Comparison of ENCODE assay signal across 17 cellular contexts in genomic region chr6:43848992-43849391, GRCh38.
DNase-seq lines count a peak whose midpoint lies in the region; ATAC-seq, FAIRE-seq and TF ChIP-seq lines count a peak whose summit lies in the region.
"Had no signal": no experiment of that assay in that cellular context is flagged by ENCODE, and none has a peak within 500 bp of the region (broad histone marks: within the 10 kb centered on the region; RNA-seq: fewer than 3 reads in every experiment).

No MANE protein-coding gene starts in this region.

- H3K4me1 ChIP-seq in kidney (ENCODE audit: control insufficient read depth in 1 of 2, insufficient read depth in 1 of 2, low read depth in 1 of 2, low read length in 2 of 2) (no peaks in the 10 kb centered on the region), pancreas (no peaks in the 10 kb centered on the region), Caco-2 (peaks cover 52% of the 10 kb centered on the region)

- H3K27me3 ChIP-seq in pancreas (no peaks in the 10 kb centered on the region), Caco-2 (replicated peaks; ENCODE audit: control insufficient read depth, insufficient read depth, low read length) (no peaks in the 10 kb centered on the region)
- H3K27me3 ChIP-seq: BLaER1 had no signal

- peak overlapping the region; percentile 72; the same call in 1 of the 2 replicates for H3K27ac ChIP-seq in VCaP
- H3K27ac ChIP-seq in kidney (ENCODE audit: low read depth in 2 of 2, low read length in 2 of 2), result no peak overlapping the region
- H3K27ac ChIP-seq in pancreas, result peak overlapping the region in 1 of 4 donors; percentile 5
- H3K27ac ChIP-seq: BLaER1 had no signal

- H3K9ac ChIP-seq in kidney (ENCODE audit: low read length in 2 of 2), result no peak overlapping the region
- H3K9ac ChIP-seq: BLaER1 had no signal

- no peaks in the 10 kb centered on the region for H3K36me3 ChIP-seq in kidney (ENCODE audit: control insufficient read depth in 1 of 2, insufficient read depth in 2 of 2, low read length in 2 of 2)
- no peaks in the 10 kb centered on the region for H3K36me3 ChIP-seq in pancreas
- H3K36me3 ChIP-seq in Caco-2 (ENCODE audit: control insufficient read depth, insufficient read depth, low read length), result no peaks in the 10 kb centered on the region
- H3K36me3 ChIP-seq: BLaER1 had no signal

- POLR2A ChIA-PET in Caco-2 (lab: Charles Lee), result interaction anchor here (0.6 kb wide), 1 partner anchor 12 kb away, joined by 3 read pairs; no protein-coding TSS in a partner anchor

- H3K9me3 ChIP-seq in kidney (ENCODE audit: control insufficient read depth in 1 of 2, low read length in 2 of 2) (no peaks in the 10 kb centered on the region), pancreas (no peaks in the 10 kb centered on the region), Caco-2 (no peaks in the 10 kb centered on the region)
- H3K9me3 ChIP-seq: BLaER1 had no signal

- H3K36me3 Mint-ChIP-seq in CD14-positive monocyte (no peaks in the 10 kb centered on the region), Caco-2 (ENCODE audit: insufficient read depth, unreplicated experiment) (peaks cover 8% of the 10 kb centered on the region)
- H3K36me3 Mint-ChIP-seq: CD4-positive, CD25-positive, alpha-beta regulatory T cell had no signal

- no peak overlapping the region for H3K4me3 ChIP-seq in kidney (ENCODE audit: low read length in 2 of 2)
- H3K4me3 ChIP-seq in pancreas, result no peak overlapping the region
- no peak overlapping the region for H3K4me3 ChIP-seq in Caco-2 (ENCODE audit: low read depth, low read length)
- H3K4me3 ChIP-seq: BLaER1, GM12878, GM23338 had no signal

- H3K27me3 Mint-ChIP-seq in CD14-positive monocyte (ENCODE audit: low read depth in 3 of 3), result peaks cover 4 to 9% (median 4%) of the 10 kb centered on the region in 3 donors
- H3K27me3 Mint-ChIP-seq in Caco-2 (ENCODE audit: insufficient read depth, unreplicated experiment), result no peaks in the 10 kb centered on the region

- H3K4me3 Mint-ChIP-seq in CD14-positive monocyte, result no peak overlapping the region
- H3K4me3 Mint-ChIP-seq in Caco-2 (ENCODE audit: unreplicated experiment), result no peak overlapping the region
- H3K4me3 Mint-ChIP-seq: CD4-positive, CD25-positive, alpha-beta regulatory T cell; GM23338 had no signal

- TF ChIP-seq CTCF in CD14-positive monocyte (IDR thresholded peaks at IDR 0.05) (no peak), VCaP (conservative IDR thresholded peaks at IDR 0.05) (no peak), kidney (IDR thresholded peaks at IDR 0.05; ENCODE audit: borderline replicate concordance, extremely low read depth, insufficient read depth) (no peak), pancreas (IDR thresholded peaks at IDR 0.05) (no peak), Caco-2 (IDR thresholded peaks at IDR 0.05; ENCODE audit: insufficient read depth in 1 of 2, low read depth in 1 of 2, low read length in 1 of 2, severe bottlenecking in 1 of 2, unreplicated experiment in 1 of 2) (no peak)

- WGBS in pancreas, 2 donors, result 70 to 72% methylated on average over 6 of the region's 6 CpGs

- H3K4me1 Mint-ChIP-seq in CD14-positive monocyte (peaks cover 8% of the 10 kb centered on the region), Caco-2 (ENCODE audit: low read depth, unreplicated experiment) (peaks cover 36% of the 10 kb centered on the region)
- H3K4me1 Mint-ChIP-seq: CD4-positive, CD25-positive, alpha-beta regulatory T cell had no signal

- peak; percentile 23 for DNase-seq in CD14-positive monocyte (ENCODE audit: low spot score)
- DNase-seq in kidney, result peak; percentile 19
- no peak for DNase-seq in pancreas
- no peak for DNase-seq in HTR-8/SVneo (ENCODE audit: insufficient read length, low spot score)
- no peak for DNase-seq in GM12892 (ENCODE audit: insufficient read length)
- DNase-seq in Caco-2, result no peak
- DNase-seq: 8988T; AML-193; Calu3; CD4-positive, CD25-positive, alpha-beta regulatory T cell; DMS 273 treated with DMSO at 0.1 percent for 48 hours; H7 had no signal

- TF ChIP-seq POLR2A in GM12892 (IDR thresholded peaks at IDR 0.05; ENCODE audit: low read depth, low read length), result no peak

- FAIRE-seq in kidney (lab: Jason Lieb, UNC), result no peak
- no peak for FAIRE-seq in pancreas (lab: Jason Lieb, UNC)
- FAIRE-seq in HTR-8/SVneo (lab: Jason Lieb, UNC), result no peak
- no peak for FAIRE-seq in GM12892 (lab: Jason Lieb, UNC)
- FAIRE-seq: GM12878 had no signal

- CTCF ChIA-PET in Caco-2 (lab: Charles Lee), result no interaction called here

- no TSS peak for BruUV-seq in Caco-2 (replicated peaks; lab: Mats Ljungman, UMichigan)

- no peaks in the 10 kb centered on the region for H3K9me3 Mint-ChIP-seq in CD14-positive monocyte
- H3K9me3 Mint-ChIP-seq in Caco-2 (ENCODE audit: unreplicated experiment), result no peaks in the 10 kb centered on the region
- H3K9me3 Mint-ChIP-seq: CD4-positive, CD25-positive, alpha-beta regulatory T cell; GM23338 had no signal

- intact Hi-C loops in CD14-positive monocyte (cut with micrococcal nuclease), result no loop called here
- intact Hi-C loops in kidney (cut with DNase I), result no loop called here
- intact Hi-C loops in pancreas (cut with DNase I), result loop anchor here in 1 of 3 donors (10.0 kb wide), 1 partner anchor 96 kb away; no protein-coding TSS in a partner anchor
- intact Hi-C loops in Caco-2 (cut with micrococcal nuclease; ENCODE audit: unreplicated experiment), result no loop called here

- ATAC-seq in pancreas, result peak in 3 of 4 donors; percentile 12 to 43 (median 23)
- no peak for ATAC-seq in GM19467 (IDR thresholded peaks at IDR 0.05; ENCODE audit: unreplicated experiment)
- ATAC-seq: GM12878, GM23338 had no signal

- no peak overlapping the region for H3K27ac Mint-ChIP-seq in CD14-positive monocyte
- H3K27ac Mint-ChIP-seq in Caco-2 (ENCODE audit: unreplicated experiment), result no peak overlapping the region
- H3K27ac Mint-ChIP-seq: CD4-positive, CD25-positive, alpha-beta regulatory T cell; GM23338 had no signal

Comparison
In these comparisons a context has a peak if more than half of its experiments do, and no peak if none do; other contexts are left out.
1. DNase-seq: peak in CD14-positive monocyte (single experiment) and kidney (single experiment); none in pancreas (0 of 6), HTR-8/SVneo (single experiment), GM12892 (single experiment) and Caco-2 (0 of 2).